In genomic region chr16:74296120-74296464, GRCh38 we compare ENCODE assay signal across 8 cellular contexts. TPM values are rescaled to one million over a fixed set of nuclear protein-coding genes. Genes with fewer than 3 reads are reported as not detected.
DNase-seq lines count a peak whose midpoint lies in the region; ATAC-seq and TF ChIP-seq lines count a peak whose summit lies in the region.

No MANE protein-coding gene starts in this region.

- H3K9me3 ChIP-seq in OCI-LY7 (ENCODE audit: low read length), result peaks cover 4% of the 10 kb centered on the region; the same call in 1 of the 2 replicates
- peaks cover 9% of the 10 kb centered on the region for H3K9me3 ChIP-seq in endodermal cell (ENCODE audit: control insufficient read depth, low read length)
- H3K9me3 ChIP-seq in neuron (ENCODE audit: low read length), result no peaks in the 10 kb centered on the region

- H3K27ac ChIP-seq in OCI-LY7 (ENCODE audit: low read depth, low read length, poor library complexity, severe bottlenecking) (peak overlapping the region; percentile 82), endodermal cell (ENCODE audit: low read depth, low read length) (peak overlapping the region; percentile 58)

- DNase-seq in DMS 273 treated with DMSO at 0.1 percent for 48 hours (lab: John Stamatoyannopoulos, UW) (peak; percentile 71), DMS 273 (lab: John Stamatoyannopoulos, UW; ENCODE audit: unreplicated experiment) (no peak), OCI-LY7 (ENCODE audit: low spot score) (peak; percentile 65), endodermal cell (no peak), superior temporal gyrus (ENCODE audit: extremely low spot score) (no peak), NCI-H128 (lab: John Stamatoyannopoulos, UW; ENCODE audit: unreplicated experiment) (no peak)

- TSS peak; percentile 83 for BruUV-seq in OCI-LY7 (replicated peaks; lab: Mats Ljungman, UMichigan)

- H3K4me2 ChIP-seq in OCI-LY7 (ENCODE audit: low read length), result peak overlapping the region; percentile 99

- no peaks in the 10 kb centered on the region for H3K27me3 ChIP-seq in endodermal cell (ENCODE audit: control insufficient read depth, insufficient read depth, low read length, poor library complexity, severe bottlenecking)
- H3K27me3 ChIP-seq in neuron (ENCODE audit: insufficient read depth, low read length), result no peaks in the 10 kb centered on the region

- peaks cover 66% of the 10 kb centered on the region for H3K36me3 ChIP-seq in OCI-LY7 (ENCODE audit: insufficient read depth, low read length)
- peaks cover 30% of the 10 kb centered on the region for H3K36me3 ChIP-seq in endodermal cell (ENCODE audit: control insufficient read depth, insufficient read depth, low read length)
- peaks cover 25% of the 10 kb centered on the region for H3K36me3 ChIP-seq in neuron (ENCODE audit: insufficient read depth, low read length)

- no peaks in the 10 kb centered on the region for H3K9me2 ChIP-seq in OCI-LY7 (ENCODE audit: insufficient read depth, low read length)

- H3K4me3 Mint-ChIP-seq in endodermal cell, result peak overlapping the region; percentile 94

- H3K9ac ChIP-seq in endodermal cell (ENCODE audit: extremely low read depth, low read length, poor library complexity, severe bottlenecking), result peak overlapping the region; percentile 95

- peaks cover 59% of the 10 kb centered on the region for H3K79me2 ChIP-seq in OCI-LY7 (ENCODE audit: insufficient read depth, low read depth, low read length)

- H3K4me1 Mint-ChIP-seq in endodermal cell, result peaks cover 5% of the 10 kb centered on the region

- H3K4me3 ChIP-seq in OCI-LY7 (ENCODE audit: low read depth, low read length, poor library complexity, severe bottlenecking), result peak overlapping the region; percentile 92
- peak overlapping the region; percentile 82 for H3K4me3 ChIP-seq in endodermal cell (ENCODE audit: low read length)
- H3K4me3 ChIP-seq in neuron (ENCODE audit: low read length), result peak overlapping the region; percentile 91

- TF ChIP-seq CTCF in OCI-LY7 (conservative IDR thresholded peaks at IDR 0.05; ENCODE audit: low read length) (no peak), endodermal cell (conservative IDR thresholded peaks at IDR 0.05) (no peak)

- H2AFZ ChIP-seq in OCI-LY7 (ENCODE audit: low read length), result peak overlapping the region; percentile 56
- peak overlapping the region; percentile 57 for H2AFZ ChIP-seq in neuron (ENCODE audit: low read depth, low read length)

- H3K9me3 Mint-ChIP-seq in endodermal cell, result peaks cover 7% of the 10 kb centered on the region

- POLR2A ChIA-PET in OCI-LY7 (lab: Charles Lee), result interaction anchor here (0.7 to 1.1 kb wide), 3 partner anchors 10 to 40 kb away, joined by 3 to 5 read pairs (median 4); no protein-coding TSS in a partner anchor

- H3K27ac Mint-ChIP-seq in endodermal cell, result peak overlapping the region; percentile 99

- intact Hi-C loops in OCI-LY7 (cut with micrococcal nuclease; ENCODE audit: unreplicated experiment), result no loop called here

- H3K27me3 Mint-ChIP-seq in endodermal cell (ENCODE audit: insufficient read depth), result no peaks in the 10 kb centered on the region

- WGBS in endodermal cell (ENCODE audit: insufficient coverage in 1 of 2, insufficient read length in 1 of 2), 2 experiments, result 25 to 29% methylated on average over 6 to 10 of the region's 10 CpGs

- peaks cover 34% of the 10 kb centered on the region for H3K36me3 Mint-ChIP-seq in endodermal cell (ENCODE audit: low read depth)

- CTCF ChIA-PET in OCI-LY7 (lab: Charles Lee; ENCODE audit: unreplicated experiment), result no interaction called here

- H4K20me1 ChIP-seq in OCI-LY7 (ENCODE audit: insufficient read depth, low read length), result peaks cover 25% of the 10 kb centered on the region

- peak; percentile 15 for ATAC-seq in HG02642 (IDR thresholded peaks at IDR 0.05; ENCODE audit: poor library complexity, unreplicated experiment)

- peaks cover 32% of the 10 kb centered on the region for H3K4me1 ChIP-seq in OCI-LY7 (ENCODE audit: insufficient read depth, low read length, poor library complexity, severe bottlenecking)
- H3K4me1 ChIP-seq in endodermal cell (ENCODE audit: control insufficient read depth, insufficient read depth, low read length), result peaks cover 3% of the 10 kb centered on the region
- H3K4me1 ChIP-seq in neuron (ENCODE audit: insufficient read depth, low read length), result peaks cover 21% of the 10 kb centered on the region

RNA-seq across cellular contexts. Expression of gene PSMD7, which starts 0.5 kb away (rescaled TPM):
- total RNA-seq in OCI-LY7 (2014; rRNA removed; shearing (Covaris generic)), result 66.3 and 80.6 TPM in 2 replicates
- total RNA-seq in OCI-LY7 (2022) (137 and 144 TPM in 2 replicates), endodermal cell (100 to 1,000 TPM; 128 to 137 TPM)
- 110 TPM for polyA plus RNA-seq in endodermal cell (2013, experiment 1 of 2)
- polyA plus RNA-seq in endodermal cell (2013, experiment 2 of 2), result 107 TPM

Comparison
In these comparisons a context has a peak if more than half of its experiments do, and no peak if none do; other contexts are left out.
1. DNase-seq: peak in DMS 273 treated with DMSO at 0.1 percent for 48 hours (single experiment) and OCI-LY7 (single experiment); none in DMS 273 (single experiment), endodermal cell (single experiment), superior temporal gyrus (single experiment) and NCI-H128 (single experiment).
2. Peak in every context shown above with its lines, with median percentiles within 50 percentile points of each other: H3K4me3 ChIP-seq.